12 cellular contexts compared by ENCODE assay signal in genomic region chr19:10817291-10818038, GRCh38. TPM values are rescaled to one million over a fixed set of nuclear protein-coding genes. Genes with fewer than 3 reads are reported as not detected.
A peak's percentile ranks its signal among the peaks of the same experiment; 100 is the strongest.
DNase-seq lines count a peak whose midpoint lies in the region; ATAC-seq, FAIRE-seq and TF ChIP-seq lines count a peak whose summit lies in the region.
"Had no signal": no experiment of that assay in that cellular context is flagged by ENCODE, and none has a peak within 500 bp of the region (broad histone marks: within the 10 kb centered on the region; RNA-seq: fewer than 3 reads in every experiment).

No MANE protein-coding gene starts in this region.

- peaks cover 6 to 42% (median 25%) of the 10 kb centered on the region in 4 donors for H3K36me3 ChIP-seq in liver (ENCODE audit: control insufficient read depth in 4 of 4, insufficient read depth in 3 of 4, low read depth in 1 of 4, low read length in 3 of 4)
- H3K36me3 ChIP-seq in HepG2 (replicated peaks in 1 of 2; ENCODE audit: control insufficient read depth in 1 of 2, insufficient read depth in 2 of 2, low read length in 2 of 2) = peaks cover 15 to 45% of the 10 kb centered on the region in 2 experiments; a peak in 4 of 5 replicates

- DNase-seq in HepG2 (ENCODE audit: low spot score) (no peak), fibroblast of peridontal ligament (ENCODE audit: extremely low read depth) (peak; percentile 99), non-pigmented ciliary epithelial cell (ENCODE audit: low read depth) (peak; percentile 63), A172 (ENCODE audit: low spot score) (no peak), T-helper 9 cell (no peak)
- DNase-seq in effector CD4-positive, alpha-beta T cell = no peak
- DNase-seq in activated naive CD4-positive, alpha-beta T cell treated with anti-CD3 and anti-CD28 coated beads, Interleukin-2, amount 50 U/mL, for 16 hours = no peak
- DNase-seq: activated naive CD4-positive, alpha-beta T cell treated with Interleukin-2 at 50 U/mL for 16 hours; NCI-H2029 had no signal

- POLR2A ChIA-PET in HepG2 (lab: Yijun Ruan, JAX) = interaction anchor here (0.6 kb wide), 1 partner anchor 962 kb away, joined by 3 read pairs; no protein-coding TSS in a partner anchor

- H3K9me3 ChIP-seq in liver (ENCODE audit: control insufficient read depth in 4 of 4, low read length in 3 of 4) (no peaks in the 10 kb centered on the region), HepG2 (ENCODE audit: low read length) (no peaks in the 10 kb centered on the region)
- H3K9me3 ChIP-seq: BLaER1 treated with 17β-estradiol and CSF1 and Interleukin-3, amounts not matched to agents 10 nM and 100 nM had no signal

- H3K4me2 ChIP-seq in HepG2 (ENCODE audit: low read depth, low read length) = no peak overlapping the region
- H3K4me2 ChIP-seq: BLaER1 treated with 17β-estradiol and CSF1 and Interleukin-3, amounts not matched to agents 10 nM and 100 nM had no signal

- intact Hi-C loops in HepG2 (cut with micrococcal nuclease; ENCODE audit: unreplicated experiment) = no loop called here

- no peak for TF ChIP-seq EP300 in HepG2 (IDR thresholded peaks at IDR 0.05; ENCODE audit: low read depth in 2 of 2, low read length in 2 of 2)
- no peak for TF ChIP-seq EP300 in HepG2 (CRISPR knock-in tag; IDR thresholded peaks at IDR 0.05; ENCODE audit: borderline replicate concordance)

- WGBS in liver = 85% methylated on average over 42 of the region's 42 CpGs
- WGBS in HepG2 (ENCODE audit: low lambda C conversion rate) = 95% methylated on average over 37 of the region's 42 CpGs

- peaks cover 0 to 4% (median 2%) of the 10 kb centered on the region in 4 donors for H3K4me1 ChIP-seq in liver (ENCODE audit: control insufficient read depth in 4 of 4, insufficient read depth in 4 of 4, low read length in 3 of 4)
- H3K4me1 ChIP-seq in HepG2 (ENCODE audit: insufficient read depth, low read length) = peaks cover 5% of the 10 kb centered on the region; the same call in 1 of the 2 replicates

- no peak for ATAC-seq in HepG2

- no peak for TF ChIP-seq POLR2A in HepG2 (IDR thresholded peaks at IDR 0.05; ENCODE audit: insufficient read depth in 1 of 2, low read depth in 2 of 2, low read length in 2 of 2)

- no peak overlapping the region for H2AFZ ChIP-seq in HepG2 (ENCODE audit: low read length)

- H3K27me3 ChIP-seq in liver (ENCODE audit: control insufficient read depth in 4 of 4, insufficient read depth in 4 of 4, low read length in 3 of 4) = no peaks in the 10 kb centered on the region
- H3K27me3 ChIP-seq in HepG2 (ENCODE audit: control insufficient read depth in 1 of 2, insufficient read depth in 2 of 2, low read length in 2 of 2) = peaks cover 0 to 2% of the 10 kb centered on the region in 2 experiments; a peak in 1 of 5 replicates
- H3K27me3 ChIP-seq: BLaER1 treated with 17β-estradiol and CSF1 and Interleukin-3, amounts not matched to agents 10 nM and 100 nM had no signal

- no TSS peak for BruUV-seq in HepG2 (replicated peaks; lab: Mats Ljungman, UMichigan)

- FAIRE-seq in HepG2 (lab: Jason Lieb, UNC) = no peak
- FAIRE-seq: GM18507 had no signal

- H3K4me3 ChIP-seq in liver (ENCODE audit: low read depth in 1 of 3, low read length in 3 of 3) = no peak overlapping the region
- H3K4me3 ChIP-seq in HepG2 (replicated peaks in 1 of 3; ENCODE audit: insufficient read depth in 1 of 3, low read depth in 2 of 3, low read length in 3 of 3) = no peak overlapping the region
- H3K4me3 ChIP-seq: BLaER1 treated with 17β-estradiol and CSF1 and Interleukin-3, amounts not matched to agents 10 nM and 100 nM had no signal

- TF ChIP-seq RAD21 in liver (IDR thresholded peaks at IDR 0.05) (no peak), HepG2 (CRISPR knock-in tag; IDR thresholded peaks at IDR 0.05) (no peak)

- H3K79me2 ChIP-seq in HepG2 (ENCODE audit: insufficient read depth, low read length) = no peaks in the 10 kb centered on the region

- peak overlapping the region; percentile 56 to 69 for H3K27ac ChIP-seq in liver (ENCODE audit: low read depth in 1 of 2, low read length in 2 of 2)
- H3K27ac ChIP-seq in HepG2 (ENCODE audit: extremely low read length, insufficient read depth, low read length) = no peak overlapping the region

- in situ Hi-C loops in HepG2 (cut with HindIII; ENCODE audit: extremely low pct_ligation_motif_present, low pct_unique_long_range_greater_than_20kb) = no loop called here

- H3K9ac ChIP-seq in liver (ENCODE audit: low read depth in 1 of 2, low read length in 2 of 2) (no peak overlapping the region), HepG2 (ENCODE audit: insufficient read depth, low read depth, low read length) (no peak overlapping the region)

- no peaks in the 10 kb centered on the region for H4K20me1 ChIP-seq in HepG2 (ENCODE audit: insufficient read depth, low read length)

- TF ChIP-seq CTCF in liver (IDR thresholded peaks at IDR 0.05; ENCODE audit: low read depth, low read length, missing input control) (no peak), HepG2 (CRISPR knock-in tag; IDR thresholded peaks at IDR 0.05) (no peak)

- CTCF ChIA-PET in HepG2 (lab: Yijun Ruan, JAX; ENCODE audit: low intra/inter-chr PET ratio, low total read pairs) = no interaction called here

RNA-seq across cellular contexts. Expression of gene TMED1, which starts 18.5 kb away (rescaled TPM):
- 10 to 100 TPM; 17.8 to 24.7 TPM for total RNA-seq in liver
- 10 to 100 TPM; 28.4 to 34.7 TPM for polyA plus RNA-seq in liver
- total RNA-seq in HepG2 (2016; rRNA removed; fragmentation: Illumina TruSeq; extraction: Trizol) = 26.4 and 51.8 TPM in 2 replicates
- 16.7 and 20.2 TPM in 2 replicates for total RNA-seq in HepG2 (2016; cell fraction: cytosol; rRNA removed; fragmentation: Illumina TruSeq; extraction: Trizol; ENCODE audit: low read depth)
- 27.5 and 55.8 TPM in 2 replicates for total RNA-seq in HepG2 (2016; cell fraction: insoluble cytoplasmic fraction; rRNA removed; fragmentation: Illumina TruSeq; extraction: Trizol)
- total RNA-seq in HepG2 (2016; cell fraction: membrane; rRNA removed; fragmentation: Illumina TruSeq; extraction: Trizol) = 28.1 and 29.2 TPM in 2 replicates
- 33.0 and 36.4 TPM in 2 replicates for total RNA-seq in HepG2 (2016; cell fraction: nucleus; rRNA removed; fragmentation: Illumina TruSeq; extraction: Trizol)
- polyA plus RNA-seq in HepG2 (2011; rRNA removed) = 48.3 and 59.9 TPM in 2 replicates
- polyA plus RNA-seq in HepG2 (2011; cell fraction: cytosol; rRNA removed) = 79.8 and 90.0 TPM in 2 replicates
- polyA plus RNA-seq in HepG2 (2011; cell fraction: nucleus; rRNA removed) = 24.7 and 26.9 TPM in 2 replicates
- polyA plus RNA-seq in HepG2 (2012) = 25.8 and 36.4 TPM in 2 replicates
- polyA plus RNA-seq in HepG2 (2016; cell fraction: cytosol; fragmentation: Illumina TruSeq; extraction: Trizol; ENCODE audit: low read depth) = 15.9 and 17.5 TPM in 2 replicates
- polyA plus RNA-seq in HepG2 (2016; cell fraction: insoluble cytoplasmic fraction; fragmentation: Illumina TruSeq; extraction: Trizol; ENCODE audit: low read depth) = 22.0 and 23.3 TPM in 2 replicates
- polyA plus RNA-seq in HepG2 (2016; cell fraction: membrane; fragmentation: Illumina TruSeq; extraction: Trizol; ENCODE audit: low read depth) = 17.1 and 19.3 TPM in 2 replicates
- 53.0 and 55.2 TPM in 2 replicates for polyA plus RNA-seq in HepG2 (2016; cell fraction: nucleus; fragmentation: Illumina TruSeq; extraction: Trizol; ENCODE audit: insufficient read depth, low read depth)
- 28.9 and 40.3 TPM in 2 replicates for polyA minus RNA-seq in HepG2 (2011; rRNA and poly(A)+ RNA removed; ENCODE audit: low replicate concordance)
- polyA minus RNA-seq in HepG2 (2011; cell fraction: cytosol; rRNA and poly(A)+ RNA removed) = 17.3 and 19.4 TPM in 2 replicates
- 7.7 and 10.1 TPM in 2 replicates for polyA minus RNA-seq in HepG2 (2011; cell fraction: nucleus; rRNA and poly(A)+ RNA removed)
- 53.2 and 75.7 TPM in 2 replicates for total RNA-seq in A172 (2014; rRNA removed; shearing (Covaris generic))

RNA-seq across cellular contexts. Expression of gene C19orf38, which starts 30.8 kb away (rescaled TPM):
- total RNA-seq in liver (1 to 10 TPM; 1.8 to 3.9 TPM), HepG2 (2016; rRNA removed; fragmentation: Illumina TruSeq; extraction: Trizol) (not detected in 2 replicates)
- polyA plus RNA-seq in liver (1 to 10 TPM in 1 of 2 donors, under 1 TPM in 1; 0.97 to 1.1 TPM), HepG2 (2011; rRNA removed) (0.10 and 0.11 TPM in 2 replicates)
- total RNA-seq in HepG2 (2016; cell fraction: cytosol; rRNA removed; fragmentation: Illumina TruSeq; extraction: Trizol; ENCODE audit: low read depth) = not detected in 2 replicates
- not detected in 2 replicates for total RNA-seq in HepG2 (2016; cell fraction: insoluble cytoplasmic fraction; rRNA removed; fragmentation: Illumina TruSeq; extraction: Trizol)
- 0.37 TPM in 1 of 2 replicates, not detected in the other for total RNA-seq in HepG2 (2016; cell fraction: membrane; rRNA removed; fragmentation: Illumina TruSeq; extraction: Trizol)
- total RNA-seq in HepG2 (2016; cell fraction: nucleus; rRNA removed; fragmentation: Illumina TruSeq; extraction: Trizol) = not detected in 2 replicates
- polyA plus RNA-seq in HepG2 (2011; cell fraction: cytosol; rRNA removed) = 0.09 TPM in 1 of 2 replicates, not detected in the other
- not detected in 2 replicates for polyA plus RNA-seq in HepG2 (2011; cell fraction: nucleus; rRNA removed)
- polyA plus RNA-seq in HepG2 (2012) = 0.12 TPM in 1 of 2 replicates, not detected in the other
- polyA plus RNA-seq in HepG2 (2016; cell fraction: cytosol; fragmentation: Illumina TruSeq; extraction: Trizol; ENCODE audit: low read depth) = not detected in 2 replicates
- polyA plus RNA-seq in HepG2 (2016; cell fraction: insoluble cytoplasmic fraction; fragmentation: Illumina TruSeq; extraction: Trizol; ENCODE audit: low read depth) = not detected in 2 replicates
- polyA plus RNA-seq in HepG2 (2016; cell fraction: membrane; fragmentation: Illumina TruSeq; extraction: Trizol; ENCODE audit: low read depth) = 0.14 TPM in 1 of 2 replicates, not detected in the other
- polyA plus RNA-seq in HepG2 (2016; cell fraction: nucleus; fragmentation: Illumina TruSeq; extraction: Trizol; ENCODE audit: insufficient read depth, low read depth) = not detected in 2 replicates
- 0.49 TPM in 1 of 2 replicates, not detected in the other for polyA minus RNA-seq in HepG2 (2011; rRNA and poly(A)+ RNA removed; ENCODE audit: low replicate concordance)
- polyA minus RNA-seq in HepG2 (2011; cell fraction: cytosol; rRNA and poly(A)+ RNA removed) = not detected in 2 replicates
- not detected in 2 replicates for polyA minus RNA-seq in HepG2 (2011; cell fraction: nucleus; rRNA and poly(A)+ RNA removed)
- 0.22 and 1.5 TPM in 2 replicates for total RNA-seq in A172 (2014; rRNA removed; shearing (Covaris generic))

RNA-seq across cellular contexts. Expression of gene CARM1, which starts 53.9 kb away (rescaled TPM):
- total RNA-seq in liver (10 to 100 TPM; 12.6 to 18.3 TPM), HepG2 (2016; rRNA removed; fragmentation: Illumina TruSeq; extraction: Trizol) (21.9 and 27.6 TPM in 2 replicates)
- polyA plus RNA-seq in liver (10 to 100 TPM in 1 of 2 donors, 1 to 10 TPM in 1; 5.1 to 17.5 TPM), HepG2 (2011; rRNA removed) (53.0 and 55.8 TPM in 2 replicates)
- 8.8 and 9.4 TPM in 2 replicates for total RNA-seq in HepG2 (2016; cell fraction: cytosol; rRNA removed; fragmentation: Illumina TruSeq; extraction: Trizol; ENCODE audit: low read depth)
- 18.6 and 27.9 TPM in 2 replicates for total RNA-seq in HepG2 (2016; cell fraction: insoluble cytoplasmic fraction; rRNA removed; fragmentation: Illumina TruSeq; extraction: Trizol)
- total RNA-seq in HepG2 (2016; cell fraction: membrane; rRNA removed; fragmentation: Illumina TruSeq; extraction: Trizol) = 21.1 and 24.7 TPM in 2 replicates
- total RNA-seq in HepG2 (2016; cell fraction: nucleus; rRNA removed; fragmentation: Illumina TruSeq; extraction: Trizol) = 16.8 and 18.1 TPM in 2 replicates
- 27.6 and 51.7 TPM in 2 replicates for polyA plus RNA-seq in HepG2 (2011; cell fraction: cytosol; rRNA removed)
- polyA plus RNA-seq in HepG2 (2011; cell fraction: nucleus; rRNA removed) = 83.1 and 120 TPM in 2 replicates
- polyA plus RNA-seq in HepG2 (2012) = 33.4 and 44.2 TPM in 2 replicates
- 12.8 and 12.9 TPM in 2 replicates for polyA plus RNA-seq in HepG2 (2016; cell fraction: cytosol; fragmentation: Illumina TruSeq; extraction: Trizol; ENCODE audit: low read depth)
- polyA plus RNA-seq in HepG2 (2016; cell fraction: insoluble cytoplasmic fraction; fragmentation: Illumina TruSeq; extraction: Trizol; ENCODE audit: low read depth) = 41.9 and 59.7 TPM in 2 replicates
- polyA plus RNA-seq in HepG2 (2016; cell fraction: membrane; fragmentation: Illumina TruSeq; extraction: Trizol; ENCODE audit: low read depth) = 29.0 and 31.4 TPM in 2 replicates
- 54.5 and 65.3 TPM in 2 replicates for polyA plus RNA-seq in HepG2 (2016; cell fraction: nucleus; fragmentation: Illumina TruSeq; extraction: Trizol; ENCODE audit: insufficient read depth, low read depth)
- polyA minus RNA-seq in HepG2 (2011; rRNA and poly(A)+ RNA removed; ENCODE audit: low replicate concordance) = 34.3 and 76.6 TPM in 2 replicates
- polyA minus RNA-seq in HepG2 (2011; cell fraction: cytosol; rRNA and poly(A)+ RNA removed) = 18.8 and 19.0 TPM in 2 replicates
- polyA minus RNA-seq in HepG2 (2011; cell fraction: nucleus; rRNA and poly(A)+ RNA removed) = 16.2 and 20.0 TPM in 2 replicates
- 46.6 and 53.0 TPM in 2 replicates for total RNA-seq in A172 (2014; rRNA removed; shearing (Covaris generic))

Comparison
In these comparisons a context has a peak if more than half of its experiments do, and no peak if none do; other contexts are left out.
1. DNase-seq: peak in fibroblast of peridontal ligament (single experiment) and non-pigmented ciliary epithelial cell (single experiment); none in HepG2 (single experiment), effector CD4-positive, alpha-beta T cell (single experiment), A172 (single experiment), activated naive CD4-positive, alpha-beta T cell treated with anti-CD3 and anti-CD28 coated beads, Interleukin-2, amount 50 U/mL, for 16 hours (single experiment) and T-helper 9 cell (single experiment).